ENCODE assay signal across 8 cellular contexts in the genomic region with DNA sequence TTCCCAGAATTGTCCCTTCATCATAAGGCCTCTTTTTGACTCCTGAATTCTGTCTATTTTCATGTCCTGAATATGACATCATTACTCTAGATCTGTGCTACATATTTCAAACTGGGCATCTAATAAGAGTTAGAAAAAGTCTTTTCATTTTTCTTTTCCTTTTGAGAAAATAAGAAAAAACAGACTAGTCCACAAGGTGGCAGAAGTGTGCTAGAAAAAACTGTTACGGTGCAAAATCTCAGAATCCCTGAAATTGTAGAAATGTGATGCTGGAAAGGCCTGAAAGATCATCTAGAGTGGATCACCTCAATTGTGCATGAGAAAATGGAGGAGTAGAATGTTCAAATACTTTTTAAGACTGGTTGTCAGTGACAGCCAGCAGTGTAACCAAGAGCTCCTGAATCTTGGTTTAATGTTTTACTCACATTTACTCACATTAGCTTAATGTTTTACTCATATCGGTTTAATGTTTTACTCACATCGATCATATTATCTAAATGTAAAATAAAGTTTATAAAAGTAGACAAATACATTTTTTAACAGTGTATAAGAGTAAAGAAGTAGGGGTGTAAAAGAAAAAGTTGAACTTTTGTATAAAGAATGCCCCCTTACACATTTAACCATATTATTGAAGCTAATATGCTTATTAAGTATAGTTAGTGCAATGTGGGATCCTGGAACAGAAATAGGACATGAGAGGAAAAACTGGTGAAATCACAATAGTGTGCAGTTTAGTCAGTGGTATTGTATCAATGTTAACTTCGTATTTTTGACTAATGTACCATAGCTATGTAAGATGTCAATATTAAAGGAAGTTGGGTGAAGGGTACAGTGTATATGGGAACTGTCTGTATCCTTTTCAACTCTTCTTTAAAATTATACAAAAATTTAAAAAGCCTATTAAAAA. TPM values are rescaled to one million over a fixed set of nuclear protein-coding genes. Genes with fewer than 3 reads are reported as not detected.
DNase-seq lines count a peak whose midpoint lies in the region; FAIRE-seq and TF ChIP-seq lines count a peak whose summit lies in the region.

No MANE protein-coding gene starts in this region.

- peak overlapping the region in 1 of 7 donors; percentile 27 for H3K27ac Mint-ChIP-seq in CD14-positive monocyte

- CTCF ChIA-PET in HEK293T (lab: Yijun Ruan, JAX): interaction anchor here (0.6 to 1.3 kb wide), 4 partner anchors 9 to 167 kb away, joined by 3 to 7 read pairs (median 4); no protein-coding TSS in a partner anchor

- no peaks in the 10 kb centered on the region for H3K9me3 ChIP-seq in WERI-Rb-1 (ENCODE audit: severe bottlenecking)
- no peaks in the 10 kb centered on the region for H3K9me3 ChIP-seq in kidney (ENCODE audit: control insufficient read depth in 1 of 2, low read length in 2 of 2)
- H3K9me3 ChIP-seq in effector memory CD4-positive, alpha-beta T cell (ENCODE audit: control insufficient read depth, low read length): no peaks in the 10 kb centered on the region

- intact Hi-C loops in CD14-positive monocyte (cut with micrococcal nuclease): loop anchor here in 1 of 2 donors (5.0 kb wide), 1 partner anchor 37 kb away; the partner anchor contains the start of gene PIGA
- intact Hi-C loops in kidney (cut with DNase I): no loop called here

- TF ChIP-seq CTCF in CD14-positive monocyte (IDR thresholded peaks at IDR 0.05) (peak; percentile 60), WERI-Rb-1 (IDR thresholded peaks at IDR 0.05; ENCODE audit: low read depth, low read length) (0 out of 2 replicates have a peak, but pooled peaks have one; percentile 17), kidney (IDR thresholded peaks at IDR 0.05; ENCODE audit: borderline replicate concordance, extremely low read depth, insufficient read depth) (no peak)

- peaks cover 29% of the 10 kb centered on the region for H3K4me1 Mint-ChIP-seq in CD14-positive monocyte

- no peak overlapping the region for H3K4me3 ChIP-seq in WERI-Rb-1 (ENCODE audit: low read depth, low read length)
- peak overlapping the region in 1 of 2 donors; percentile 15 for H3K4me3 ChIP-seq in kidney (ENCODE audit: low read length in 2 of 2)
- H3K4me3 ChIP-seq in effector memory CD4-positive, alpha-beta T cell (ENCODE audit: insufficient read depth, low read depth, low read length, poor library complexity, severe bottlenecking): no peak overlapping the region

- H3K4me3 Mint-ChIP-seq in CD14-positive monocyte: no peak overlapping the region

- peaks cover 0 to 1% (median 0%) of the 10 kb centered on the region in 7 donors for H3K9me3 Mint-ChIP-seq in CD14-positive monocyte

- no peaks in the 10 kb centered on the region for H3K36me3 ChIP-seq in WERI-Rb-1
- H3K36me3 ChIP-seq in kidney (ENCODE audit: control insufficient read depth in 1 of 2, insufficient read depth in 2 of 2, low read length in 2 of 2): no peaks in the 10 kb centered on the region
- H3K36me3 ChIP-seq in effector memory CD4-positive, alpha-beta T cell (ENCODE audit: control insufficient read depth, insufficient read depth, low read length): no peaks in the 10 kb centered on the region

- FAIRE-seq in kidney (lab: Jason Lieb, UNC): peak; percentile 99

- H3K27me3 Mint-ChIP-seq in CD14-positive monocyte (ENCODE audit: low read depth in 3 of 3): peaks cover 0 to 14% (median 0%) of the 10 kb centered on the region in 3 donors

- H3K9ac ChIP-seq in kidney (ENCODE audit: low read length in 2 of 2): no peak overlapping the region

- no peak for DNase-seq in CD14-positive monocyte (ENCODE audit: low spot score)
- DNase-seq in HEK293T (ENCODE audit: extremely low spot score): peak; percentile 16
- no peak for DNase-seq in WERI-Rb-1
- no peak for DNase-seq in kidney
- no peak for DNase-seq in GM19240 (ENCODE audit: insufficient read length, low spot score)
- no peak for DNase-seq in effector memory CD4-positive, alpha-beta T cell
- DNase-seq in HuH-7.5 (ENCODE audit: low spot score): no peak
- no peak for DNase-seq in NCI-H345 (lab: John Stamatoyannopoulos, UW)

- H3K27ac ChIP-seq in WERI-Rb-1 (no peak overlapping the region), kidney (ENCODE audit: low read depth in 2 of 2, low read length in 2 of 2) (peak overlapping the region in 1 of 2 donors; percentile 67)
- H3K27ac ChIP-seq in effector memory CD4-positive, alpha-beta T cell (ENCODE audit: insufficient read depth, low read length, poor library complexity, severe bottlenecking): no peak overlapping the region

- POLR2A ChIA-PET in HEK293T (lab: Yijun Ruan, JAX): no interaction called here

- no peaks in the 10 kb centered on the region for H3K36me3 Mint-ChIP-seq in CD14-positive monocyte

- peaks cover 24% of the 10 kb centered on the region for H3K27me3 ChIP-seq in WERI-Rb-1 (ENCODE audit: insufficient read depth, low read depth, severe bottlenecking)
- H3K27me3 ChIP-seq in effector memory CD4-positive, alpha-beta T cell (replicated peaks; ENCODE audit: control insufficient read depth, insufficient read depth, low read length, poor library complexity, severe bottlenecking): no peaks in the 10 kb centered on the region

- peaks cover 0 to 7% of the 10 kb centered on the region in 2 donors for H3K4me1 ChIP-seq in kidney (ENCODE audit: control insufficient read depth in 1 of 2, insufficient read depth in 1 of 2, low read depth in 1 of 2, low read length in 2 of 2)
- H3K4me1 ChIP-seq in effector memory CD4-positive, alpha-beta T cell (ENCODE audit: control insufficient read depth, insufficient read depth, low read length, poor library complexity, severe bottlenecking): no peaks in the 10 kb centered on the region

TF ChIP-seq in HEK293T, 16 proteins besides CTCF, POLR2A, EP300 and RAD21:
- TF ChIP-seq ARNT (IDR thresholded peaks at IDR 0.05): no peak

RNA-seq across cellular contexts. Expression of gene ASB11, which starts 15.2 kb away (rescaled TPM):
- polyA plus RNA-seq in CD14-positive monocyte (not detected), kidney (ENCODE audit: insufficient read depth, low read depth, low replicate concordance) (not detected)
- total RNA-seq in kidney: 0.41 TPM

RNA-seq across cellular contexts. Expression of gene ASB9, which starts 30.3 kb away (rescaled TPM):
- polyA plus RNA-seq in CD14-positive monocyte (1 to 10 TPM in 1 of 2 donors, under 1 TPM in 1; 0.63 to 1.4 TPM), kidney (ENCODE audit: insufficient read depth, low read depth, low replicate concordance) (15.7 TPM)
- 2.6 TPM for total RNA-seq in kidney

RNA-seq across cellular contexts. Expression of gene PIGA, which starts 35.1 kb away (rescaled TPM):
- polyA plus RNA-seq in CD14-positive monocyte: 1 to 10 TPM; 6.3 to 6.4 TPM
- 15.5 TPM for total RNA-seq in kidney
- polyA plus RNA-seq in kidney (ENCODE audit: insufficient read depth, low read depth, low replicate concordance): 5.7 TPM
